Comparison of ENCODE assay signal across 18 cellular contexts in genomic region chr9:36738318-36738975, GRCh38.
DNase-seq lines count a peak whose midpoint lies in the region; ATAC-seq and TF ChIP-seq lines count a peak whose summit lies in the region.
"Had no signal": no experiment of that assay in that cellular context is flagged by ENCODE, and none has a peak within 500 bp of the region (broad histone marks: within the 10 kb centered on the region; RNA-seq: fewer than 3 reads in every experiment).

No MANE protein-coding gene starts in this region.

- peak; percentile 76 for ATAC-seq in Panc1
- ATAC-seq: activated T-helper 17 cell treated with anti-CD3 and anti-CD28 coated beads, Interleukin-2, amount 50 U/mL, for 72 hours; Right ventricle myocardium inferior had no signal

- POLR2A ChIA-PET in Panc1 (lab: Charles Lee) = no interaction called here

- TF ChIP-seq CTCF in Panc1 (IDR thresholded peaks at IDR 0.05) (no peak), fibroblast of mammary gland (conservative IDR thresholded peaks at IDR 0.05; ENCODE audit: control insufficient read depth, insufficient read depth, low read depth, low read length) (no peak), GM13977 (IDR thresholded peaks at IDR 0.05; ENCODE audit: extremely low read depth, insufficient read depth, missing control alignments) (no peak)

- H3K4me3 ChIP-seq in Panc1 (ENCODE audit: low read depth in 2 of 2, low read length in 2 of 2) (no peak overlapping the region), fibroblast of mammary gland (ENCODE audit: control insufficient read depth, low read depth, low read length) (no peak overlapping the region)
- H3K4me3 ChIP-seq: smooth muscle cell had no signal

- in situ Hi-C loops in Panc1 (cut with HindIII; ENCODE audit: low pct_unique_long_range_greater_than_20kb, low sequenced_read_pairs) = no loop called here
- in situ Hi-C loops in GM13977 (cut with MboI; ENCODE audit: low pct_unique_long_range_greater_than_20kb, low sequenced_read_pairs, unreplicated experiment) = loop anchor here (10.0 kb wide), 1 partner anchor 104 kb away; no protein-coding TSS in a partner anchor

- H3K4me1 ChIP-seq in Panc1 (ENCODE audit: control insufficient read depth, insufficient read depth, low read length) = no peaks in the 10 kb centered on the region
- H3K4me1 ChIP-seq: Caco-2 had no signal

- BruUV-seq in Panc1 (replicated peaks; lab: Mats Ljungman, UMichigan) = no TSS peak

- DNase-seq in NCI-H748 (lab: John Stamatoyannopoulos, UW; ENCODE audit: unreplicated experiment) (peak; percentile 13), NCI-H748 treated with DMSO at 0.1 percent for 48 hours (lab: John Stamatoyannopoulos, UW) (no peak), Panc1 (ENCODE audit: low read depth, low spot score) (no peak), fibroblast of mammary gland (ENCODE audit: low read depth) (peak; percentile 64), stromal cell of bone marrow (ENCODE audit: low read depth) (peak; percentile 33), GM13977 (ENCODE audit: low spot score) (no peak), NCI-H2171 (lab: John Stamatoyannopoulos, UW) (no peak)
- DNase-seq in stimulated activated naive CD4-positive, alpha-beta T cell treated with Interleukin-2 at 50 U/mL for 16 hours (lab: John Stamatoyannopoulos, UW) = no peak
- DNase-seq: activated CD4-positive, alpha-beta T cell treated with anti-CD3 and anti-CD28 coated beads, Interleukin-2, amount 50 U/mL, for 48 hours; Caco-2; dorsolateral prefrontal cortex; KBM-7; NCI-H1694 treated with DMSO at 0.1 percent for 48 hours; NCI-H526; T-helper 9 cell had no signal

- no peaks in the 10 kb centered on the region for H3K9me3 ChIP-seq in Panc1 (ENCODE audit: control insufficient read depth, insufficient read depth, low read depth, low read length)
- H3K9me3 ChIP-seq: Caco-2 had no signal

- CTCF ChIA-PET in Panc1 (lab: Charles Lee) = no interaction called here

- no peaks in the 10 kb centered on the region for H3K36me3 ChIP-seq in Panc1 (ENCODE audit: control insufficient read depth, insufficient read depth, low read length)

- peaks cover 8% of the 10 kb centered on the region; the same call in 1 of the 2 replicates for H3K27me3 ChIP-seq in Panc1 (ENCODE audit: control insufficient read depth, insufficient read depth, low read length)

- H3K27ac ChIP-seq in Panc1 (ENCODE audit: low read length) = no peak overlapping the region
- H3K27ac ChIP-seq: dorsolateral prefrontal cortex had no signal

- intact Hi-C loops in Panc1 (cut with micrococcal nuclease; ENCODE audit: unreplicated experiment) = no loop called here

Comparison
In these comparisons a context has a peak if more than half of its experiments do, and no peak if none do; other contexts are left out.
1. DNase-seq: peak in NCI-H748 (single experiment), fibroblast of mammary gland (single experiment) and stromal cell of bone marrow (single experiment); none in NCI-H748 treated with DMSO at 0.1 percent for 48 hours (single experiment), Panc1 (single experiment), GM13977 (single experiment), NCI-H2171 (single experiment) and stimulated activated naive CD4-positive, alpha-beta T cell treated with Interleukin-2 at 50 U/mL for 16 hours (single experiment).